In genomic region chr6:5071216-5071615, GRCh38 we compare ENCODE assay signal across 31 cellular contexts. TPM values are rescaled to one million over a fixed set of nuclear protein-coding genes. Genes with fewer than 3 reads are reported as not detected.
"Had no signal": no experiment of that assay in that cellular context is flagged by ENCODE, and none has a peak within 500 bp of the region (broad histone marks: within the 10 kb centered on the region; RNA-seq: fewer than 3 reads in every experiment).

No MANE protein-coding gene starts in this region.

- DNase-seq: activated CD4-positive, alpha-beta memory T cell treated with anti-CD3 and anti-CD28 coated beads for 36 hours; activated CD4-positive, alpha-beta T cell treated with anti-CD3 and anti-CD28 coated beads for 36 hours; activated CD4-positive, alpha-beta T cell treated with anti-CD3 and anti-CD28 coated beads, Interleukin-2, amount 10 ng/mL, durations not matched to agents 24 days and 14 days; activated CD4-positive, CD25-positive, alpha-beta regulatory T cell; activated CD4-positive, CD25-positive, alpha-beta regulatory T cell treated with anti-CD3 and anti-CD28 coated beads, Interleukin-2, amount 50 U/mL, for 72 hours; activated CD8-positive, alpha-beta memory T cell treated with anti-CD3 and anti-CD28 coated beads, Interleukin-2, amount 10 ng/mL, durations not matched to agents 7 days and 5 days; activated CD8-positive, alpha-beta memory T cell treated with anti-CD3 and anti-CD28 coated beads, Interleukin-2, amount 50 U/mL, for 4 hours; activated CD8-positive, alpha-beta T cell treated with anti-CD3 and anti-CD28 coated beads, Interleukin-2, amount 10 ng/mL, durations not matched to agents 7 days and 5 days; activated effector memory CD4-positive, alpha-beta T cell treated with anti-CD3 and anti-CD28 coated beads, Interleukin-2, amount 50 U/mL, for 16 hours; activated naive CD4-positive, alpha-beta T cell treated with anti-CD3 and anti-CD28 coated beads for 36 hours; activated naive CD8-positive, alpha-beta T cell treated with anti-CD3 and anti-CD28 coated beads for 36 hours; activated naive CD8-positive, alpha-beta T cell treated with anti-CD3 and anti-CD28 coated beads, Interleukin-2, amount 50 U/mL, for 24 hours; activated T-cell treated with anti-CD3 and anti-CD28 coated beads, Interleukin-2, amount 50 U/mL, for 1 hour; activated T-cell treated with anti-CD3 and anti-CD28 coated beads, Interleukin-2, amount 50 U/mL, for 48 hours; adrenal gland; amygdala; aorta; body of pancreas; caudate nucleus; cortex of kidney; dermis blood vessel endothelial cell; effector CD4-positive, alpha-beta T cell; effector memory CD8-positive, alpha-beta T cell; erythroblast; foreskin keratinocyte; gastrocnemius medialis; T-helper 1 cell; T-helper 17 cell had no signal

- FAIRE-seq: colon had no signal

- H3K36me3 ChIP-seq: adrenal gland, esophagus muscularis mucosa, gastrocnemius medialis had no signal

- ATAC-seq: activated CD4-positive, alpha-beta T cell treated with anti-CD3 and anti-CD28 coated beads for 36 hours; activated CD8-positive, alpha-beta memory T cell treated with anti-CD3 and anti-CD28 coated beads, Interleukin-2, amount 10 ng/mL, durations not matched to agents 7 days and 5 days; activated CD8-positive, alpha-beta T cell treated with anti-CD3 and anti-CD28 coated beads, Interleukin-2, amount 10 ng/mL, durations not matched to agents 7 days and 5 days; activated naive CD8-positive, alpha-beta T cell treated with anti-CD3 and anti-CD28 coated beads, Interleukin-2, amount 50 U/mL, for 24 hours; body of pancreas; effector memory CD8-positive, alpha-beta T cell; foreskin keratinocyte; gastrocnemius medialis; T-helper 17 cell had no signal

- H3K4me3 ChIP-seq: adrenal gland, body of pancreas, esophagus muscularis mucosa, gastrocnemius medialis had no signal

- H3K9me3 ChIP-seq: adrenal gland, body of pancreas, gastrocnemius medialis had no signal

- H3K27ac ChIP-seq: adrenal gland, body of pancreas, esophagus muscularis mucosa, foreskin keratinocyte, gastrocnemius medialis had no signal

- H3K27me3 ChIP-seq: adrenal gland, body of pancreas, esophagus muscularis mucosa, foreskin keratinocyte, gastrocnemius medialis had no signal

- H3K4me1 ChIP-seq: body of pancreas, esophagus muscularis mucosa, foreskin keratinocyte, gastrocnemius medialis had no signal

RNA-seq across cellular contexts. Expression of gene PPP1R3G, which starts 13.9 kb away (rescaled TPM):
- total RNA-seq: activated CD4-positive, alpha-beta memory T cell treated with anti-CD3 and anti-CD28 coated beads for 36 hours; activated CD8-positive, alpha-beta memory T cell treated with anti-CD3 and anti-CD28 coated beads, Interleukin-2, amount 10 ng/mL, durations not matched to agents 7 days and 5 days; activated naive CD4-positive, alpha-beta T cell treated with anti-CD3 and anti-CD28 coated beads for 36 hours; activated T-helper 1 cell treated with anti-CD3 and anti-CD28 coated beads, Interleukin-12 subunit alpha, Interleukin-12 subunit beta, Interleukin-2, Interleukin-4 antibody, amounts not matched to agents 30 ng/mL and 10 ng/mL and 1 ng/mL, durations not matched to agents 14 hours and 24 hours and 36 hours; T-helper 17 cell had no signal
